In the genomic region with DNA sequence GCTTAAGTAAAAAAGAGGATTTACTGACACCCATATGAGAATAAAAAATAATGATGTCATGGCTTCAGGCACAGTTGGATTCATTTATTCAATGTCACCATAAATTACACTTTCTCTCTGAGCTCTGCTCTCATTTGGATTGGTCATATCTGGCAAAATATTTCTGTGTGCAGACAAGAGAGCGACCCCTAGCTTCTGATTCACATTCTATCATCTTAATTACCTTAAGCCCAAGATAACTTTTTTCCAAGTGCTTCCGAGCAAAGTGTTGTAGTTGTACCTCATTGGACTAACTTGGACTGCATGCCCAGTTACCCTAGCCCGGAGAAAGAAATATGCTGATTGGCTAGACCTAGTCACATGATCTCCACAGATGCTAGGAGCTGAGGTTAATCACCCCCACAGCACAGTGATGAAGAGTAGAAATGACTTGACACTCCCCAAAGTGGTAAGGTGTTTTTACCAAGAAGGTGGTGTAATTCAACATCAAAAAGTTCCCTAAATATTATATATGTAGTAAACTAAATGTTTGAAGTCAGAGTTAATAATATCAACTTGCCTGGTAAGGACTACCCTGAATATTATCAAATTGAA, we compare ENCODE assay signal across 15 cellular contexts.
DNase-seq lines count a peak whose midpoint lies in the region; TF ChIP-seq lines count a peak whose summit lies in the region.
"Had no signal": no experiment of that assay in that cellular context is flagged by ENCODE, and none has a peak within 500 bp of the region (broad histone marks: within the 10 kb centered on the region; RNA-seq: fewer than 3 reads in every experiment).

No MANE protein-coding gene starts in this region.

- H3K4me3 ChIP-seq in GM12865 (ENCODE audit: low read depth, low read length) (no peak overlapping the region), LNCaP clone FGC (ENCODE audit: low read depth, low read length) (no peak overlapping the region)

- DNase-seq in GM12865 (ENCODE audit: low read depth) (peak; percentile 2), LNCaP clone FGC (ENCODE audit: low read depth) (no peak), DMS79 (lab: John Stamatoyannopoulos, UW) (no peak), hypothalamus (lab: John Stamatoyannopoulos, UW) (no peak), mesenteric fat pad (ENCODE audit: low spot score) (no peak), head of caudate nucleus (no peak)
- DNase-seq: activated B cell treated with CpG ODN at 0.5 μM for 24 hours; activated effector memory CD4-positive, alpha-beta T cell treated with Interleukin-2 at 50 U/mL for 16 hours; islet precursor cell; NCI-H2081 treated with DMSO at 0.1 percent for 48 hours; NCI-H524 treated with DMSO at 0.1 percent for 48 hours; posterior cingulate gyrus; small intestine had no signal

- peak; percentile 36 for TF ChIP-seq CTCF in C4-2B (conservative IDR thresholded peaks at IDR 0.05)
- TF ChIP-seq CTCF in GM12865 (IDR thresholded peaks at IDR 0.05; ENCODE audit: insufficient read depth, low read depth, low read length, missing control alignments): no peak
- TF ChIP-seq CTCF in LNCaP clone FGC (IDR thresholded peaks at IDR 0.05; ENCODE audit: control insufficient read depth, extremely low read depth, insufficient read depth): peak; percentile 32; the same call in 1 of the 2 replicates
- peak; percentile 24; the same call in 1 of the 2 replicates for TF ChIP-seq CTCF in VCaP (conservative IDR thresholded peaks at IDR 0.05)

- intact Hi-C loops in head of caudate nucleus (cut with DNase I): no loop called here

- H3K27ac ChIP-seq in C4-2B (no peak overlapping the region), VCaP (no peak overlapping the region)
